Comparison of ENCODE assay signal across 16 cellular contexts in genomic region chr1:9454094-9454418, GRCh38.
DNase-seq lines count a peak whose midpoint lies in the region; ATAC-seq and TF ChIP-seq lines count a peak whose summit lies in the region.
"Had no signal": no experiment of that assay in that cellular context is flagged by ENCODE, and none has a peak within 500 bp of the region (broad histone marks: within the 10 kb centered on the region; RNA-seq: fewer than 3 reads in every experiment).

No MANE protein-coding gene starts in this region.

- CTCF ChIA-PET in OCI-LY7 (lab: Charles Lee; ENCODE audit: unreplicated experiment): no interaction called here

- H3K27ac ChIP-seq in BLaER1 treated with 17β-estradiol and CSF1 and Interleukin-3, amounts not matched to agents 10 nM and 100 nM: no peak overlapping the region
- H3K27ac ChIP-seq in OCI-LY7 (ENCODE audit: low read depth, low read length, poor library complexity, severe bottlenecking) (no peak overlapping the region), subcutaneous abdominal adipose tissue (ENCODE audit: low read depth, low read length) (peak overlapping the region; percentile 94)
- H3K27ac ChIP-seq: C4-2B had no signal

- H3K27ac Mint-ChIP-seq in natural killer cell treated with Interleukin-12 subunit alpha and Interleukin-12 subunit beta and Interleukin-15 and Interleukin-18, amount 100 ng/mL, for 72 hours: no peak overlapping the region
- H3K27ac Mint-ChIP-seq: CD4-positive, alpha-beta memory T cell; H9 had no signal

- no peak overlapping the region for H2AFZ ChIP-seq in OCI-LY7 (ENCODE audit: low read length)

- intact Hi-C loops in OCI-LY7 (cut with micrococcal nuclease; ENCODE audit: unreplicated experiment): no loop called here

- H3K36me3 ChIP-seq in BLaER1 treated with 17β-estradiol and CSF1 and Interleukin-3, amounts not matched to agents 10 nM and 100 nM: no peaks in the 10 kb centered on the region
- H3K36me3 ChIP-seq in OCI-LY7 (ENCODE audit: insufficient read depth, low read length) (no peaks in the 10 kb centered on the region), subcutaneous abdominal adipose tissue (ENCODE audit: control insufficient read depth in 5 of 5, insufficient read depth in 5 of 5, low read length in 5 of 5) (no peaks in the 10 kb centered on the region)

- H3K9ac ChIP-seq in BLaER1 treated with 17β-estradiol and CSF1 and Interleukin-3, amounts not matched to agents 10 nM and 100 nM: 0 out of 22 replicates have a peak overlapping the region, but pooled peaks of 1 of the 11 experiments have one; percentile 7
- H3K9ac ChIP-seq in subcutaneous abdominal adipose tissue (ENCODE audit: low read length in 5 of 5): no peak overlapping the region

- peaks cover under 1 to 64% (median 42%) of the 10 kb centered on the region in 10 experiments; a peak in 19 of 20 replicates for H3K4me1 ChIP-seq in BLaER1 treated with 17β-estradiol and CSF1 and Interleukin-3, amounts not matched to agents 10 nM and 100 nM
- H3K4me1 ChIP-seq in OCI-LY7 (ENCODE audit: insufficient read depth, low read length, poor library complexity, severe bottlenecking) (peaks cover 28% of the 10 kb centered on the region), subcutaneous abdominal adipose tissue (ENCODE audit: control insufficient read depth in 5 of 5, insufficient read depth in 5 of 5, low read length in 5 of 5) (peaks cover 13 to 47% (median 37%) of the 10 kb centered on the region in 5 donors)

- no TSS peak for BruUV-seq in OCI-LY7 (replicated peaks; lab: Mats Ljungman, UMichigan)

- ATAC-seq in left lobe of liver (peak; percentile 72), GM21447 (IDR thresholded peaks at IDR 0.05; ENCODE audit: unreplicated experiment) (no peak), HG02938 (IDR thresholded peaks at IDR 0.05; ENCODE audit: unreplicated experiment) (no peak)
- no peak for ATAC-seq in natural killer cell treated with Interleukin-12 subunit alpha and Interleukin-12 subunit beta and Interleukin-15 and Interleukin-18, amount 100 ng/mL, for 72 hours
- ATAC-seq: K562 had no signal

- no peak overlapping the region for H3K4me3 ChIP-seq in BLaER1 treated with 17β-estradiol and CSF1 and Interleukin-3, amounts not matched to agents 10 nM and 100 nM
- H3K4me3 ChIP-seq in OCI-LY7 (ENCODE audit: low read depth, low read length, poor library complexity, severe bottlenecking) (no peak overlapping the region), subcutaneous abdominal adipose tissue (ENCODE audit: low read depth in 1 of 5, low read length in 5 of 5) (peak overlapping the region in 2 of 5 donors; percentile 32 to 36)
- H3K4me3 ChIP-seq: K562 had no signal

- TF ChIP-seq CTCF in OCI-LY7 (conservative IDR thresholded peaks at IDR 0.05; ENCODE audit: low read length): no peak

- H3K36me3 Mint-ChIP-seq in natural killer cell treated with Interleukin-12 subunit alpha and Interleukin-12 subunit beta and Interleukin-15 and Interleukin-18, amount 100 ng/mL, for 72 hours: no peaks in the 10 kb centered on the region
- H3K36me3 Mint-ChIP-seq: CD4-positive, alpha-beta memory T cell had no signal

- peak overlapping the region in 9 of 11 experiments; percentile 12 to 71 (median 49); a peak in 17 of 22 replicates for H3K4me2 ChIP-seq in BLaER1 treated with 17β-estradiol and CSF1 and Interleukin-3, amounts not matched to agents 10 nM and 100 nM
- peak overlapping the region; percentile 11; the same call in 1 of the 2 replicates for H3K4me2 ChIP-seq in OCI-LY7 (ENCODE audit: low read length)

- DNase-seq in OCI-LY7 (ENCODE audit: low spot score) (no peak), left lobe of liver (ENCODE audit: low spot score) (peak; percentile 80)
- no peak for DNase-seq in natural killer cell treated with Interleukin-12 subunit alpha and Interleukin-12 subunit beta and Interleukin-15 and Interleukin-18, amount 100 ng/mL, for 72 hours (ENCODE audit: low spot score)
- DNase-seq: ACHN; CD4-positive, alpha-beta memory T cell; DMS153; DMS79 treated with DMSO at 0.1 percent for 48 hours; GDM1; GOT3; H9 had no signal

- no peak overlapping the region for H3K4me3 Mint-ChIP-seq in natural killer cell treated with Interleukin-12 subunit alpha and Interleukin-12 subunit beta and Interleukin-15 and Interleukin-18, amount 100 ng/mL, for 72 hours
- H3K4me3 Mint-ChIP-seq: CD4-positive, alpha-beta memory T cell; H9 had no signal

- no peaks in the 10 kb centered on the region for H3K9me2 ChIP-seq in OCI-LY7 (ENCODE audit: insufficient read depth, low read length)

- no peaks in the 10 kb centered on the region for H3K27me3 ChIP-seq in BLaER1 treated with 17β-estradiol and CSF1 and Interleukin-3, amounts not matched to agents 10 nM and 100 nM
- no peaks in the 10 kb centered on the region for H3K27me3 ChIP-seq in subcutaneous abdominal adipose tissue (ENCODE audit: control insufficient read depth in 5 of 5, insufficient read depth in 4 of 5, low read length in 5 of 5)

- H3K9me3 ChIP-seq in BLaER1 treated with 17β-estradiol and CSF1 and Interleukin-3, amounts not matched to agents 10 nM and 100 nM (replicated peaks in 1 of 11): no peaks in the 10 kb centered on the region
- H3K9me3 ChIP-seq in OCI-LY7 (ENCODE audit: low read length) (no peaks in the 10 kb centered on the region), subcutaneous abdominal adipose tissue (ENCODE audit: control insufficient read depth in 5 of 5, low read length in 5 of 5) (no peaks in the 10 kb centered on the region)

- H3K79me2 ChIP-seq in OCI-LY7 (ENCODE audit: insufficient read depth, low read depth, low read length): no peaks in the 10 kb centered on the region

- no peaks in the 10 kb centered on the region for H3K9me3 Mint-ChIP-seq in natural killer cell treated with Interleukin-12 subunit alpha and Interleukin-12 subunit beta and Interleukin-15 and Interleukin-18, amount 100 ng/mL, for 72 hours
- H3K9me3 Mint-ChIP-seq: H9 had no signal

- POLR2A ChIA-PET in OCI-LY7 (lab: Charles Lee): no interaction called here

- H3K4me1 Mint-ChIP-seq in natural killer cell treated with Interleukin-12 subunit alpha and Interleukin-12 subunit beta and Interleukin-15 and Interleukin-18, amount 100 ng/mL, for 72 hours (ENCODE audit: low read depth in 2 of 2): no peaks in the 10 kb centered on the region
- H3K4me1 Mint-ChIP-seq: CD4-positive, alpha-beta memory T cell had no signal

- H4K20me1 ChIP-seq in BLaER1 treated with 17β-estradiol and CSF1 and Interleukin-3, amounts not matched to agents 10 nM and 100 nM: no peaks in the 10 kb centered on the region; a peak in 1 of 22 replicates
- H4K20me1 ChIP-seq in OCI-LY7 (ENCODE audit: insufficient read depth, low read length): no peaks in the 10 kb centered on the region

- peaks cover 13 to 16% of the 10 kb centered on the region in 2 donors for H3K27me3 Mint-ChIP-seq in natural killer cell treated with Interleukin-12 subunit alpha and Interleukin-12 subunit beta and Interleukin-15 and Interleukin-18, amount 100 ng/mL, for 72 hours
